Comparison of ENCODE assay signal across 19 cellular contexts in genomic region chr7:141466151-141466904, GRCh38.
"Had no signal": no experiment of that assay in that cellular context is flagged by ENCODE, and none has a peak within 500 bp of the region (broad histone marks: within the 10 kb centered on the region; RNA-seq: fewer than 3 reads in every experiment).

No MANE protein-coding gene starts in this region.

- H2AFZ ChIP-seq: parathyroid adenoma had no signal

- H3K9ac ChIP-seq: parathyroid adenoma had no signal

- FAIRE-seq: endothelial cell of umbilical vein had no signal

- H3K79me2 ChIP-seq: parathyroid adenoma had no signal

- H3K36me3 ChIP-seq: breast epithelium, esophagus muscularis mucosa, lower lobe of right lung, neutrophil, sigmoid colon, tibial artery had no signal

- H3K9me3 ChIP-seq: breast epithelium, esophagus muscularis mucosa, lower lobe of right lung, neutrophil, sigmoid colon, tibial artery had no signal

- ATAC-seq: activated CD8-positive, alpha-beta T cell treated with anti-CD3 and anti-CD28 coated beads, Interleukin-2, amount 10 ng/mL, durations not matched to agents 7 days and 5 days; activated naive CD8-positive, alpha-beta T cell treated with anti-CD3 and anti-CD28 coated beads, Interleukin-2, amount 50 U/mL, for 24 hours; lower lobe of right lung; natural killer cell treated with Interleukin-12 subunit alpha and Interleukin-12 subunit beta and Interleukin-15 and Interleukin-18, amount 100 ng/mL, for 72 hours; stimulated activated naive B cell treated with anti-CD40 and anti-IgM and Interleukin-4, amounts not matched to agents 10 μg/mL and 1 μg/mL and 100 μg/mL, for 72 hours had no signal

- H3K27me3 ChIP-seq: breast epithelium, esophagus muscularis mucosa, neutrophil, sigmoid colon, tibial artery had no signal

- H3K27ac ChIP-seq: breast epithelium, esophagus muscularis mucosa, lower lobe of right lung, neutrophil, parathyroid adenoma, sigmoid colon, tibial artery had no signal

- H3K4me1 ChIP-seq: lower lobe of right lung, parathyroid adenoma, tibial artery had no signal

- DNase-seq: activated CD4-positive, alpha-beta T cell treated with anti-CD3 and anti-CD28 coated beads, Interleukin-2, amount 10 ng/mL, durations not matched to agents 24 days and 14 days; activated CD8-positive, alpha-beta T cell treated with anti-CD3 and anti-CD28 coated beads, Interleukin-2, amount 10 ng/mL, durations not matched to agents 7 days and 5 days; activated naive CD4-positive, alpha-beta T cell treated with anti-CD3 and anti-CD28 coated beads for 36 hours; activated naive CD8-positive, alpha-beta T cell treated with anti-CD3 and anti-CD28 coated beads, Interleukin-2, amount 50 U/mL, for 24 hours; activated T-cell treated with anti-CD3 and anti-CD28 coated beads, Interleukin-2, amount 50 U/mL, for 24 hours; anterior cingulate cortex; effector memory CD4-positive, alpha-beta T cell; left cardiac atrium; lower lobe of right lung; sigmoid colon; stimulated activated naive B cell treated with anti-CD40 and anti-IgM and Interleukin-4, amounts not matched to agents 10 μg/mL and 1 μg/mL and 100 μg/mL, for 72 hours; substantia nigra; tibial artery had no signal

- H3K4me3 ChIP-seq: breast epithelium, esophagus muscularis mucosa, lower lobe of right lung, sigmoid colon, tibial artery had no signal
